ENCODE assay signal across 8 cellular contexts in the genomic region with DNA sequence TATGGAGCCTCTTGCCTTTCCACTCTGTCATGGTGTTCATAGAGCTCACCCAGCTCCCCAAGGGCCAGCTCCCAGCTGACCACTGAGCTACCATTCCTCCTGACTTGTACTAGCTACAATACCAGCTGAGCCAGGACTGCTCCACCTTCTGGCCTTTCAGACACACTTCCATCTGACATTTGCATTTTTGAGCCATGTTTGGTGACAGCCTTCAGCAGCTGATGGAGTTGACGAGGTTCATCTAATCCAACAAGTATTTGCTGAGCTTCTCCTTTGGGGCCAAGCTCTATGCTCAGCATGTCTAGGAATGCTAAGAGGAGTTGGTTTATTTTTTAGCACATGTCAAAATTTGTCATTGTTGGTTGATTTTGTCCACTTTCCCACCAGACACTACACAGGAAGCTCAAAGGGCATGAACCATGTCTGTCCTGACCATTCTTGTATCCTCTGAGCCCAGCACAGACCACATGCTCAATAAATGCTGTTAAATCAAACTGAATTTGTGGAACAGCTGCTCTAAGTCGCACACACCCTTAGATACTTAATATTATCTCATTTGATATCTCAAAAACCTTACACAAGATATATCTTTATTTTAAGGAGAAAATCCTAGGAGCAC.
DNase-seq lines count a peak whose midpoint lies in the region; ATAC-seq and TF ChIP-seq lines count a peak whose summit lies in the region.

No MANE protein-coding gene starts in this region.

- H3K9me3 ChIP-seq in osteoblast (ENCODE audit: low read depth, low read length) = no peaks in the 10 kb centered on the region

- peaks cover 3% of the 10 kb centered on the region for H3K27me3 ChIP-seq in osteoblast (ENCODE audit: insufficient read depth, low read length)

- no peak overlapping the region for H3K27ac ChIP-seq in osteoblast (ENCODE audit: low read depth, low read length)

- POLR2A ChIA-PET in GM10248 (lab: Yijun Ruan, JAX) = no interaction called here

- H3K4me3 ChIP-seq in choroid plexus epithelial cell (ENCODE audit: low read depth, low read length) (no peak overlapping the region), osteoblast (ENCODE audit: insufficient read depth, low read length) (no peak overlapping the region)

- no peaks in the 10 kb centered on the region for H3K4me1 ChIP-seq in osteoblast (ENCODE audit: insufficient read depth, low read length)

- no peaks in the 10 kb centered on the region for H3K4me1 Mint-ChIP-seq in stimulated activated naive CD8-positive, alpha-beta T cell treated with anti-CD3 and anti-CD28 coated beads, Interleukin-15, amount 100 ng/mL, for 72 hours

- no peak overlapping the region for H2AFZ ChIP-seq in osteoblast (ENCODE audit: low read length)

- no peak overlapping the region for H3K4me2 ChIP-seq in osteoblast (ENCODE audit: insufficient read depth, low read length)

- no peaks in the 10 kb centered on the region for H3K36me3 ChIP-seq in osteoblast (ENCODE audit: insufficient read depth, low read length)

- CTCF ChIA-PET in GM10248 (lab: Yijun Ruan, JAX) = interaction anchor here (0.8 to 1.2 kb wide), 2 partner anchors 9 to 897 kb away, joined by 3 read pairs; no protein-coding TSS in a partner anchor

- H4K20me1 ChIP-seq in osteoblast (ENCODE audit: insufficient read depth, low read length) = no peaks in the 10 kb centered on the region

- peak; percentile 6 for DNase-seq in GM10266 (ENCODE audit: extremely low spot score)
- DNase-seq in HK-2 (ENCODE audit: unreplicated experiment) = peak; percentile 21
- DNase-seq in choroid plexus epithelial cell (ENCODE audit: low read depth) = peak; percentile 24
- no peak for DNase-seq in osteoblast (ENCODE audit: insufficient read length, low spot score, missing footprints)
- DNase-seq in stimulated activated naive CD8-positive, alpha-beta T cell treated with anti-CD3 and anti-CD28 coated beads, Interleukin-15, amount 100 ng/mL, for 72 hours = no peak
- no peak for DNase-seq in NCI-H1417 treated with DMSO at 0.1 percent for 48 hours (lab: John Stamatoyannopoulos, UW)
- no peak for DNase-seq in GM10248 (ENCODE audit: extremely low spot score)

- H3K27ac Mint-ChIP-seq in stimulated activated naive CD8-positive, alpha-beta T cell treated with anti-CD3 and anti-CD28 coated beads, Interleukin-15, amount 100 ng/mL, for 72 hours = no peak overlapping the region

- H3K79me2 ChIP-seq in osteoblast (ENCODE audit: insufficient read depth, low read length) = no peaks in the 10 kb centered on the region

- H3K4me3 Mint-ChIP-seq in stimulated activated naive CD8-positive, alpha-beta T cell treated with anti-CD3 and anti-CD28 coated beads, Interleukin-15, amount 100 ng/mL, for 72 hours = no peak overlapping the region

- TF ChIP-seq CTCF in GM10266 (IDR thresholded peaks at IDR 0.05; ENCODE audit: control insufficient read depth, insufficient read depth, low read depth, missing control alignments) = peak; percentile 19
- peak; percentile 43 for TF ChIP-seq CTCF in choroid plexus epithelial cell (conservative IDR thresholded peaks at IDR 0.05; ENCODE audit: low read depth, low read length)
- peak; percentile 31 for TF ChIP-seq CTCF in osteoblast (IDR thresholded peaks at IDR 0.05; ENCODE audit: extremely low read depth, low read depth, low read length)
- no peak for TF ChIP-seq CTCF in GM10248 (IDR thresholded peaks at IDR 0.05; ENCODE audit: control extremely low read depth, extremely low read depth, low read depth, missing control alignments)

- ATAC-seq in stimulated activated naive CD8-positive, alpha-beta T cell treated with anti-CD3 and anti-CD28 coated beads, Interleukin-15, amount 100 ng/mL, for 72 hours = no peak
- ATAC-seq in HG02970 (IDR thresholded peaks at IDR 0.05; ENCODE audit: low FRiP score, unreplicated experiment) = no peak

- H3K27me3 Mint-ChIP-seq in stimulated activated naive CD8-positive, alpha-beta T cell treated with anti-CD3 and anti-CD28 coated beads, Interleukin-15, amount 100 ng/mL, for 72 hours = no peaks in the 10 kb centered on the region

- no peaks in the 10 kb centered on the region for H3K9me3 Mint-ChIP-seq in stimulated activated naive CD8-positive, alpha-beta T cell treated with anti-CD3 and anti-CD28 coated beads, Interleukin-15, amount 100 ng/mL, for 72 hours

Comparison
In these comparisons a context has a peak if more than half of its experiments do, and no peak if none do; other contexts are left out.
1. DNase-seq: peak in GM10266 (single experiment), HK-2 (single experiment) and choroid plexus epithelial cell (single experiment); none in osteoblast (single experiment), stimulated activated naive CD8-positive, alpha-beta T cell treated with anti-CD3 and anti-CD28 coated beads, Interleukin-15, amount 100 ng/mL, for 72 hours (0 of 2), NCI-H1417 treated with DMSO at 0.1 percent for 48 hours (single experiment) and GM10248 (single experiment).